1 cellular context compared by ENCODE assay signal in genomic region chr3:156554842-156555687, GRCh38.
TF ChIP-seq lines count a peak whose summit lies in the region.

Gene SSR3, minus strand, starts transcription at chr3:156555117. Its CDS starts 28 bp downstream, at chr3:156555089.

TF ChIP-seq in HepG2, 621 proteins besides CTCF, POLR2A, EP300 and RAD21 (continued from another document and continues in another):
- no peak for TF ChIP-seq FOXO4 (CRISPR knock-in tag; conservative IDR thresholded peaks at IDR 0.05)
- peak; percentile 58; the same call in 1 of the 2 replicates for TF ChIP-seq ZNF770 (CRISPR knock-in tag; IDR thresholded peaks at IDR 0.05)
- TF ChIP-seq NFIC (IDR thresholded peaks at IDR 0.05; ENCODE audit: low read length) = peak; percentile 45; the same call in 1 of the 2 replicates
- peak; percentile 97 for TF ChIP-seq PHF8 (CRISPR knock-in tag; IDR thresholded peaks at IDR 0.05)
- no peak for TF ChIP-seq TAF15 (IDR thresholded peaks at IDR 0.05; ENCODE audit: low read depth, low read length, poor library complexity, severe bottlenecking)
- TF ChIP-seq SRSF9 (IDR thresholded peaks at IDR 0.05; ENCODE audit: borderline replicate concordance, insufficient read depth, low read depth, low read length, poor library complexity, severe bottlenecking) = no peak
- no peak for TF ChIP-seq CERS6 (CRISPR knock-in tag; IDR thresholded peaks at IDR 0.05)
- TF ChIP-seq CCDC6 (CRISPR knock-in tag; IDR thresholded peaks at IDR 0.05) = no peak
- TF ChIP-seq THYN1 (CRISPR knock-in tag; IDR thresholded peaks at IDR 0.05; ENCODE audit: borderline replicate concordance, low read depth) = no peak
- TF ChIP-seq THAP9 (CRISPR knock-in tag; IDR thresholded peaks at IDR 0.05; ENCODE audit: borderline replicate concordance) = peak; percentile 53; the same call in 1 of the 2 replicates
- TF ChIP-seq ZNF142 (CRISPR knock-in tag; IDR thresholded peaks at IDR 0.05) = 0 out of 2 replicates have a peak, but pooled peaks have one; percentile 36
- no peak for TF ChIP-seq CAMTA2 (CRISPR knock-in tag; IDR thresholded peaks at IDR 0.05; ENCODE audit: borderline replicate concordance)
- TF ChIP-seq ETV5 (CRISPR knock-in tag; IDR thresholded peaks at IDR 0.05; ENCODE audit: borderline replicate concordance) = peak; percentile 35
- no peak for TF ChIP-seq IKZF1 (IDR thresholded peaks at IDR 0.05)
- no peak for TF ChIP-seq RCOR2 (CRISPR knock-in tag; IDR thresholded peaks at IDR 0.05)
- TF ChIP-seq EEA1 (CRISPR knock-in tag; IDR thresholded peaks at IDR 0.05; ENCODE audit: borderline replicate concordance) = peak; percentile 88; the same call in 1 of the 2 replicates
- TF ChIP-seq ZKSCAN8 (CRISPR knock-in tag; IDR thresholded peaks at IDR 0.05; ENCODE audit: borderline replicate concordance) = no peak
- TF ChIP-seq HDAC1 (CRISPR knock-in tag; IDR thresholded peaks at IDR 0.05) = peak; percentile 85
- peak; percentile 43 for TF ChIP-seq GATAD2A (CRISPR knock-in tag; IDR thresholded peaks at IDR 0.05)
- TF ChIP-seq TP53 (CRISPR knock-in tag; conservative IDR thresholded peaks at IDR 0.05) = no peak
- no peak; the same call in 1 of the 2 replicates for TF ChIP-seq ZNF792 (CRISPR knock-in tag; IDR thresholded peaks at IDR 0.05)
- 0 out of 2 replicates have a peak, but pooled peaks have one; percentile 6 for TF ChIP-seq CENPBD1 (CRISPR knock-in tag; IDR thresholded peaks at IDR 0.05; ENCODE audit: borderline replicate concordance, low read depth)
- no peak; the same call in 1 of the 2 replicates for TF ChIP-seq ZNF547 (CRISPR knock-in tag; IDR thresholded peaks at IDR 0.05)
- no peak; the same call in 1 of the 2 replicates for TF ChIP-seq SRY (CRISPR knock-in tag; IDR thresholded peaks at IDR 0.05)
- no peak for TF ChIP-seq EZH2 (conservative IDR thresholded peaks at IDR 0.05; ENCODE audit: low read depth, low read length)
- peak; percentile 75 for TF ChIP-seq ATF1 (CRISPR knock-in tag; IDR thresholded peaks at IDR 0.05)
- TF ChIP-seq MATR3 (CRISPR knock-in tag; IDR thresholded peaks at IDR 0.05) = no peak
- TF ChIP-seq PRPF4 (IDR thresholded peaks at IDR 0.05; ENCODE audit: low read depth, low read length, poor library complexity, severe bottlenecking) = peak; percentile 57
- no peak for TF ChIP-seq ZNF446 (CRISPR knock-in tag; IDR thresholded peaks at IDR 0.05)
- TF ChIP-seq BRD4 (CRISPR knock-in tag; IDR thresholded peaks at IDR 0.05) = peak; percentile 79; the same call in 1 of the 2 replicates
- TF ChIP-seq ZNF775 (CRISPR knock-in tag; IDR thresholded peaks at IDR 0.05; ENCODE audit: borderline replicate concordance) = no peak
- peak; percentile 52; the same call in 1 of the 2 replicates for TF ChIP-seq ZNF691 (CRISPR knock-in tag; IDR thresholded peaks at IDR 0.05; ENCODE audit: borderline replicate concordance, low read depth)
- peak; percentile 62 for TF ChIP-seq DRAP1 (CRISPR knock-in tag; IDR thresholded peaks at IDR 0.05)
- no peak; the same call in 1 of the 2 replicates for TF ChIP-seq ZNF263 (CRISPR knock-in tag; IDR thresholded peaks at IDR 0.05)
- no peak for TF ChIP-seq CC2D1A (CRISPR knock-in tag; IDR thresholded peaks at IDR 0.05)
- TF ChIP-seq ZNF549 (CRISPR knock-in tag; IDR thresholded peaks at IDR 0.05) = no peak
- no peak for TF ChIP-seq NR2F1 (CRISPR knock-in tag; IDR thresholded peaks at IDR 0.05)
- TF ChIP-seq ZNF597 (CRISPR knock-in tag; IDR thresholded peaks at IDR 0.05) = no peak
- TF ChIP-seq KAT8 (CRISPR knock-in tag; IDR thresholded peaks at IDR 0.05) = peak; percentile 84
- TF ChIP-seq CBFB (CRISPR knock-in tag; IDR thresholded peaks at IDR 0.05) = no peak; the same call in 1 of the 2 replicates
- TF ChIP-seq REL (CRISPR knock-in tag; conservative IDR thresholded peaks at IDR 0.05) = no peak
- no peak for TF ChIP-seq ZC3H4 (CRISPR knock-in tag; IDR thresholded peaks at IDR 0.05; ENCODE audit: borderline replicate concordance)
- no peak for TF ChIP-seq HNRNPK (IDR thresholded peaks at IDR 0.05; ENCODE audit: low read depth, low read length, poor library complexity, severe bottlenecking)
- TF ChIP-seq ZNF556 (CRISPR knock-in tag; IDR thresholded peaks at IDR 0.05; ENCODE audit: borderline replicate concordance) = 0 out of 2 replicates have a peak, but pooled peaks have one; percentile 16
- TF ChIP-seq ZUFSP (CRISPR knock-in tag; IDR thresholded peaks at IDR 0.05; ENCODE audit: borderline replicate concordance) = no peak
- TF ChIP-seq JDP2 (CRISPR knock-in tag; IDR thresholded peaks at IDR 0.05; ENCODE audit: borderline replicate concordance) = no peak
- peak; percentile 77 for TF ChIP-seq TBX2 (CRISPR knock-in tag; IDR thresholded peaks at IDR 0.05; ENCODE audit: borderline replicate concordance)
- peak; percentile 88 for TF ChIP-seq SP2 (CRISPR knock-in tag; IDR thresholded peaks at IDR 0.05)
- TF ChIP-seq PITX1 (CRISPR knock-in tag; IDR thresholded peaks at IDR 0.05) = peak; percentile 53; the same call in 1 of the 2 replicates
- no peak for TF ChIP-seq ATM (IDR thresholded peaks at IDR 0.05; ENCODE audit: borderline replicate concordance)
